ENCODE assay signal across 8 cellular contexts in genomic region chr5:130141689-130142320, GRCh38.
A peak's percentile ranks its signal among the peaks of the same experiment; 100 is the strongest.
DNase-seq lines count a peak whose midpoint lies in the region; ATAC-seq, FAIRE-seq and TF ChIP-seq lines count a peak whose summit lies in the region.

No MANE protein-coding gene starts in this region.

- TF ChIP-seq CTCF in activated CD8-positive, alpha-beta T cell treated with anti-CD3 and anti-CD28 coated beads for 36 hours (IDR thresholded peaks at IDR 0.05) = no peak
- peak; percentile 92 for TF ChIP-seq CTCF in MM.1S (IDR thresholded peaks at IDR 0.05; ENCODE audit: low read length)
- TF ChIP-seq CTCF in retinal pigment epithelial cell (conservative IDR thresholded peaks at IDR 0.05; ENCODE audit: low read depth, low read length) = peak; percentile 97

- no peaks in the 10 kb centered on the region for H3K9me3 Mint-ChIP-seq in activated CD8-positive, alpha-beta T cell treated with anti-CD3 and anti-CD28 coated beads for 36 hours
- no peaks in the 10 kb centered on the region for H3K9me3 Mint-ChIP-seq in activated CD8-positive, alpha-beta T cell treated with anti-CD3 and anti-CD28 coated beads, Interleukin-2, amount 10 ng/mL, durations not matched to agents 7 days and 5 days (ENCODE audit: insufficient read depth)

- H3K79me2 ChIP-seq in MM.1S (ENCODE audit: low read length) = no peaks in the 10 kb centered on the region

- H3K9me2 ChIP-seq in MM.1S (replicated peaks; ENCODE audit: insufficient read depth, low read length) = no peaks in the 10 kb centered on the region

- DNase-seq in activated CD8-positive, alpha-beta T cell treated with anti-CD3 and anti-CD28 coated beads for 36 hours = peak; percentile 27
- no peak for DNase-seq in activated CD8-positive, alpha-beta T cell treated with anti-CD3 and anti-CD28 coated beads, Interleukin-2, amount 10 ng/mL, durations not matched to agents 7 days and 5 days
- peak; percentile 9 for DNase-seq in H54 (ENCODE audit: insufficient read length, low spot score)
- DNase-seq in MM.1S = peak; percentile 75
- peak; percentile 25 for DNase-seq in fibroblast of gingiva (ENCODE audit: low read depth)
- DNase-seq in retinal pigment epithelial cell (ENCODE audit: low read depth) = no peak
- DNase-seq in middle frontal gyrus (ENCODE audit: extremely low spot score, low spot score) = no peak
- DNase-seq in NCI-H774 (lab: John Stamatoyannopoulos, UW) = no peak

- no peaks in the 10 kb centered on the region for H3K4me1 ChIP-seq in MM.1S (ENCODE audit: low read length)

- no peaks in the 10 kb centered on the region for H3K36me3 Mint-ChIP-seq in activated CD8-positive, alpha-beta T cell treated with anti-CD3 and anti-CD28 coated beads for 36 hours (ENCODE audit: low read depth)
- no peaks in the 10 kb centered on the region for H3K36me3 Mint-ChIP-seq in activated CD8-positive, alpha-beta T cell treated with anti-CD3 and anti-CD28 coated beads, Interleukin-2, amount 10 ng/mL, durations not matched to agents 7 days and 5 days (ENCODE audit: low read depth)

- POLR2A ChIA-PET in activated CD8-positive, alpha-beta T cell treated with anti-CD3 and anti-CD28 coated beads for 36 hours (lab: Charles Lee) = interaction anchor here (0.6 kb wide), 1 partner anchor 1200 kb away, joined by 3 read pairs; no protein-coding TSS in a partner anchor
- POLR2A ChIA-PET in activated CD8-positive, alpha-beta T cell treated with anti-CD3 and anti-CD28 coated beads, Interleukin-2, amount 10 ng/mL, durations not matched to agents 7 days and 5 days (lab: Charles Lee) = no interaction called here

- H4K20me1 ChIP-seq in MM.1S (ENCODE audit: insufficient read depth, low read length) = no peaks in the 10 kb centered on the region

- no peaks in the 10 kb centered on the region for H3K9me3 ChIP-seq in MM.1S (replicated peaks; ENCODE audit: insufficient read depth, low read length)

- CTCF ChIA-PET in activated CD8-positive, alpha-beta T cell treated with anti-CD3 and anti-CD28 coated beads for 36 hours (lab: Charles Lee) = interaction anchor here (1.6 to 1.8 kb wide), 2 partner anchors 368 to 371 kb away, joined by 4 to 18 read pairs; no protein-coding TSS in a partner anchor
- CTCF ChIA-PET in activated CD8-positive, alpha-beta T cell treated with anti-CD3 and anti-CD28 coated beads, Interleukin-2, amount 10 ng/mL, durations not matched to agents 7 days and 5 days (lab: Charles Lee) = interaction anchor here (1.4 kb wide), 1 partner anchor 32 kb away, joined by 4 read pairs; no protein-coding TSS in a partner anchor

- H3K4me2 ChIP-seq in MM.1S (ENCODE audit: low read depth, low read length) = no peak overlapping the region

- TF ChIP-seq POLR2A in H54 (IDR thresholded peaks at IDR 0.05; ENCODE audit: low read depth, low read length) = no peak

- no peak overlapping the region for H3K27ac Mint-ChIP-seq in activated CD8-positive, alpha-beta T cell treated with anti-CD3 and anti-CD28 coated beads for 36 hours
- no peak overlapping the region for H3K27ac Mint-ChIP-seq in activated CD8-positive, alpha-beta T cell treated with anti-CD3 and anti-CD28 coated beads, Interleukin-2, amount 10 ng/mL, durations not matched to agents 7 days and 5 days

- peaks cover 1% of the 10 kb centered on the region for H3K27me3 Mint-ChIP-seq in activated CD8-positive, alpha-beta T cell treated with anti-CD3 and anti-CD28 coated beads for 36 hours
- H3K27me3 Mint-ChIP-seq in activated CD8-positive, alpha-beta T cell treated with anti-CD3 and anti-CD28 coated beads, Interleukin-2, amount 10 ng/mL, durations not matched to agents 7 days and 5 days (ENCODE audit: low read depth) = no peaks in the 10 kb centered on the region

- H2AFZ ChIP-seq in MM.1S (ENCODE audit: low read length) = no peak overlapping the region

- H3K36me3 ChIP-seq in MM.1S (replicated peaks; ENCODE audit: insufficient read depth, low read length) = no peaks in the 10 kb centered on the region

- H3K4me3 ChIP-seq in MM.1S (ENCODE audit: low read length) = no peak overlapping the region
- no peak overlapping the region for H3K4me3 ChIP-seq in retinal pigment epithelial cell (ENCODE audit: low read length)

- no peaks in the 10 kb centered on the region for H3F3A ChIP-seq in MM.1S (ENCODE audit: insufficient read depth, low read length)

- no peak overlapping the region for H3K4me3 Mint-ChIP-seq in activated CD8-positive, alpha-beta T cell treated with anti-CD3 and anti-CD28 coated beads for 36 hours
- H3K4me3 Mint-ChIP-seq in activated CD8-positive, alpha-beta T cell treated with anti-CD3 and anti-CD28 coated beads, Interleukin-2, amount 10 ng/mL, durations not matched to agents 7 days and 5 days = no peak overlapping the region

- FAIRE-seq in H54 (lab: Jason Lieb, UNC) = no peak

- no peak overlapping the region for H3K9ac ChIP-seq in MM.1S (ENCODE audit: low read length)

- no peak overlapping the region for H3K27ac ChIP-seq in MM.1S (ENCODE audit: low read length)

- intact Hi-C loops in activated CD8-positive, alpha-beta T cell treated with anti-CD3 and anti-CD28 coated beads for 36 hours (cut with micrococcal nuclease) = no loop called here

- H3K27me3 ChIP-seq in MM.1S (replicated peaks; ENCODE audit: insufficient read depth, low read length) = no peaks in the 10 kb centered on the region

- H3K4me1 Mint-ChIP-seq in activated CD8-positive, alpha-beta T cell treated with anti-CD3 and anti-CD28 coated beads for 36 hours (ENCODE audit: low read depth) = no peaks in the 10 kb centered on the region
- no peaks in the 10 kb centered on the region for H3K4me1 Mint-ChIP-seq in activated CD8-positive, alpha-beta T cell treated with anti-CD3 and anti-CD28 coated beads, Interleukin-2, amount 10 ng/mL, durations not matched to agents 7 days and 5 days (ENCODE audit: low read depth)

- no peak for ATAC-seq in activated CD8-positive, alpha-beta T cell treated with anti-CD3 and anti-CD28 coated beads for 36 hours
- no peak for ATAC-seq in activated CD8-positive, alpha-beta T cell treated with anti-CD3 and anti-CD28 coated beads, Interleukin-2, amount 10 ng/mL, durations not matched to agents 7 days and 5 days

Comparison
In these comparisons a context has a peak if more than half of its experiments do, and no peak if none do; other contexts are left out.
1. DNase-seq: peak in activated CD8-positive, alpha-beta T cell treated with anti-CD3 and anti-CD28 coated beads for 36 hours (single experiment), H54 (single experiment), MM.1S (single experiment) and fibroblast of gingiva (single experiment); none in activated CD8-positive, alpha-beta T cell treated with anti-CD3 and anti-CD28 coated beads, Interleukin-2, amount 10 ng/mL, durations not matched to agents 7 days and 5 days (single experiment), retinal pigment epithelial cell (single experiment), middle frontal gyrus (single experiment) and NCI-H774 (single experiment).